ENCODE assay signal across 13 cellular contexts in genomic region chr14:100428727-100429126, GRCh38. TPM values are rescaled to one million over a fixed set of nuclear protein-coding genes. Genes with fewer than 3 reads are reported as not detected.
A peak's percentile ranks its signal among the peaks of the same experiment; 100 is the strongest.
DNase-seq lines count a peak whose midpoint lies in the region; ATAC-seq, FAIRE-seq and TF ChIP-seq lines count a peak whose summit lies in the region.
"Had no signal": no experiment of that assay in that cellular context is flagged by ENCODE, and none has a peak within 500 bp of the region (broad histone marks: within the 10 kb centered on the region; RNA-seq: fewer than 3 reads in every experiment).

No MANE protein-coding gene starts in this region.

- intact Hi-C loops in dorsolateral prefrontal cortex (cut with DNase I): no loop called here

- no peaks in the 10 kb centered on the region for H3K9me3 ChIP-seq in astrocyte (ENCODE audit: insufficient read depth, low read depth, low read length)

- TF ChIP-seq CTCF in astrocyte (IDR thresholded peaks at IDR 0.05; ENCODE audit: insufficient read depth, low read depth, low read length) (no peak), dorsolateral prefrontal cortex (IDR thresholded peaks at IDR 0.05 in 54 of 56, conservative IDR thresholded peaks at IDR 0.05 in 2 of 56; ENCODE audit: low read depth in 1 of 56, partially characterized antibody in 56 of 56) (no peak)

- no peak for ATAC-seq in GM19395 (IDR thresholded peaks at IDR 0.05; ENCODE audit: unreplicated experiment)

- H3K9ac ChIP-seq in astrocyte (ENCODE audit: low read length): peak overlapping the region; percentile 7

- no peaks in the 10 kb centered on the region for H3K27me3 ChIP-seq in astrocyte (ENCODE audit: insufficient read depth, low read length)
- H3K27me3 ChIP-seq in dorsolateral prefrontal cortex: no peaks in the 10 kb centered on the region

- H2AFZ ChIP-seq in astrocyte (ENCODE audit: low read depth, low read length): no peak overlapping the region

- peak; percentile 23 for FAIRE-seq in astrocyte (lab: Jason Lieb, UNC)

- H3K27me3 Mint-ChIP-seq in astrocyte (ENCODE audit: low read depth, unreplicated experiment): no peaks in the 10 kb centered on the region
- H3K27me3 Mint-ChIP-seq: activated B cell treated with CpG ODN at 0.5 μM for 24 hours had no signal

- peaks cover 17% of the 10 kb centered on the region for H4K20me1 ChIP-seq in astrocyte (ENCODE audit: insufficient read depth, low read length)

- H3K36me3 Mint-ChIP-seq in astrocyte (ENCODE audit: low read depth, unreplicated experiment): peaks cover 6% of the 10 kb centered on the region

- no peak overlapping the region for H3K4me3 ChIP-seq in astrocyte (ENCODE audit: insufficient read depth, low read depth, low read length)
- no peak overlapping the region for H3K4me3 ChIP-seq in dorsolateral prefrontal cortex

- H3K79me2 ChIP-seq in astrocyte (ENCODE audit: insufficient read depth, low read length): peaks cover 4% of the 10 kb centered on the region

- peak overlapping the region; percentile 13 for H3K27ac ChIP-seq in astrocyte (ENCODE audit: low read depth, low read length)
- no peak overlapping the region for H3K27ac ChIP-seq in dorsolateral prefrontal cortex

- no peaks in the 10 kb centered on the region for H3K36me3 ChIP-seq in astrocyte (ENCODE audit: insufficient read depth, low read length)

- peak overlapping the region; percentile 17 for H3K4me2 ChIP-seq in astrocyte (ENCODE audit: low read length)

- peaks cover 17% of the 10 kb centered on the region for H3K4me1 Mint-ChIP-seq in astrocyte (ENCODE audit: low read depth, unreplicated experiment)
- H3K4me1 Mint-ChIP-seq: activated B cell treated with CpG ODN at 0.5 μM for 24 hours had no signal

- H3K9me3 Mint-ChIP-seq in astrocyte (ENCODE audit: unreplicated experiment): no peaks in the 10 kb centered on the region
- H3K9me3 Mint-ChIP-seq: activated B cell treated with CpG ODN at 0.5 μM for 24 hours had no signal

- peaks cover 13% of the 10 kb centered on the region for H3K4me1 ChIP-seq in astrocyte (ENCODE audit: insufficient read depth, low read length)

- H3K4me3 Mint-ChIP-seq in astrocyte (ENCODE audit: unreplicated experiment): no peak overlapping the region
- H3K4me3 Mint-ChIP-seq: activated B cell treated with CpG ODN at 0.5 μM for 24 hours had no signal

- DNase-seq in AG20443 (ENCODE audit: low spot score): peak; percentile 55
- peak; percentile 26 for DNase-seq in HCEC 1CT
- peak; percentile 89 for DNase-seq in astrocyte (ENCODE audit: low read depth)
- DNase-seq in kidney glomerular epithelial cell (lab: John Stamatoyannopoulos, UW): peak; percentile 17
- no peak for DNase-seq in dorsolateral prefrontal cortex
- no peak for DNase-seq in NCI-H1417 treated with DMSO at 0.1 percent for 48 hours (lab: John Stamatoyannopoulos, UW)
- DNase-seq: activated B cell treated with CpG ODN at 0.5 μM for 24 hours; activated T-cell treated with anti-CD3 and anti-CD28 coated beads, Interleukin-2, amount 50 U/mL, for 48 hours; central memory CD4-positive, alpha-beta T cell; NCI-H1417; NCI-H82; retina had no signal

- no peak overlapping the region for H3K27ac Mint-ChIP-seq in astrocyte (ENCODE audit: unreplicated experiment)
- H3K27ac Mint-ChIP-seq: activated B cell treated with CpG ODN at 0.5 μM for 24 hours had no signal

RNA-seq across cellular contexts. Expression of gene WDR25, which starts 52.4 kb away (rescaled TPM):
- 12.3 and 13.1 TPM in 2 replicates for total RNA-seq in astrocyte
- total RNA-seq in dorsolateral prefrontal cortex: 10 to 100 TPM in 107 of 120 experiments, 1 to 10 TPM in 13; 7.7 to 18.9 (median 12.5) TPM

Comparison
In these comparisons a context has a peak if more than half of its experiments do, and no peak if none do; other contexts are left out.
1. DNase-seq: peak in AG20443 (single experiment), HCEC 1CT (single experiment), astrocyte (single experiment) and kidney glomerular epithelial cell (single experiment); none in dorsolateral prefrontal cortex (0 of 10) and NCI-H1417 treated with DMSO at 0.1 percent for 48 hours (single experiment).